8 cellular contexts compared by ENCODE assay signal in genomic region chr1:55214903-55215193, GRCh38. TPM values are rescaled to one million over a fixed set of nuclear protein-coding genes. Genes with fewer than 3 reads are reported as not detected.
DNase-seq lines count a peak whose midpoint lies in the region; ATAC-seq and TF ChIP-seq lines count a peak whose summit lies in the region.

No MANE protein-coding gene starts in this region.

- H3K27me3 Mint-ChIP-seq in activated CD8-positive, alpha-beta T cell treated with anti-CD3 and anti-CD28 coated beads, Interleukin-2, amount 10 ng/mL, durations not matched to agents 7 days and 5 days (ENCODE audit: low read depth): no peaks in the 10 kb centered on the region

- H4K91ac ChIP-seq in neuronal stem cell (ENCODE audit: low read depth, low read length, poor library complexity): peak overlapping the region; percentile 80

- peak overlapping the region; percentile 40 for H2BK15ac ChIP-seq in neuronal stem cell (ENCODE audit: low read length)

- H3K4me1 Mint-ChIP-seq in activated CD8-positive, alpha-beta T cell treated with anti-CD3 and anti-CD28 coated beads, Interleukin-2, amount 10 ng/mL, durations not matched to agents 7 days and 5 days (ENCODE audit: low read depth): peaks cover 64% of the 10 kb centered on the region

- POLR2A ChIA-PET in activated CD8-positive, alpha-beta T cell treated with anti-CD3 and anti-CD28 coated beads, Interleukin-2, amount 10 ng/mL, durations not matched to agents 7 days and 5 days (lab: Charles Lee): interaction anchor here (0.6 to 2.1 kb wide), 4 partner anchors 9 to 72 kb away, joined by 3 to 8 read pairs (median 5); no protein-coding TSS in a partner anchor

- WGBS in neuronal stem cell (ENCODE audit: extremely low coverage in 2 of 2, insufficient read length in 2 of 2, insufficient replicate concordance in 1 of 2), 2 donors: no CpG with 5 or more reads among the region's 33 CpGs

- peak overlapping the region; percentile 63 for H3K4me3 Mint-ChIP-seq in activated CD8-positive, alpha-beta T cell treated with anti-CD3 and anti-CD28 coated beads, Interleukin-2, amount 10 ng/mL, durations not matched to agents 7 days and 5 days

- H3K9me3 ChIP-seq in neuronal stem cell (replicated peaks in 1 of 2; ENCODE audit: control insufficient read depth in 2 of 2, insufficient read depth in 1 of 2, low read depth in 1 of 2, low read length in 2 of 2): no peaks in the 10 kb centered on the region

- H3K27ac Mint-ChIP-seq in activated CD8-positive, alpha-beta T cell treated with anti-CD3 and anti-CD28 coated beads, Interleukin-2, amount 10 ng/mL, durations not matched to agents 7 days and 5 days: peak overlapping the region; percentile 45

- H2BK12ac ChIP-seq in neuronal stem cell (ENCODE audit: low read length): peak overlapping the region; percentile 97

- peaks cover 0 to 14% of the 10 kb centered on the region in 2 donors for H3K36me3 ChIP-seq in neuronal stem cell (replicated peaks in 1 of 2; ENCODE audit: control insufficient read depth in 2 of 2, insufficient read depth in 2 of 2, low read length in 2 of 2)

- H3K9ac ChIP-seq in neuronal stem cell (ENCODE audit: low read depth, low read length, poor library complexity): peak overlapping the region; percentile 99

- H3K36me3 Mint-ChIP-seq in activated CD8-positive, alpha-beta T cell treated with anti-CD3 and anti-CD28 coated beads, Interleukin-2, amount 10 ng/mL, durations not matched to agents 7 days and 5 days (ENCODE audit: low read depth): peaks cover 19% of the 10 kb centered on the region

- DNase-seq in ELR (ENCODE audit: low read depth) (peak; percentile 59), foreskin keratinocyte (peak in 1 of 2 donors; percentile 25), neuronal stem cell (ENCODE audit: low spot score) (peak; percentile 54), NCI-H2171 treated with DMSO at 0.1 percent for 48 hours (lab: John Stamatoyannopoulos, UW) (no peak), COLO668 (lab: John Stamatoyannopoulos, UW; ENCODE audit: unreplicated experiment) (no peak)
- no peak for DNase-seq in activated CD8-positive, alpha-beta T cell treated with anti-CD3 and anti-CD28 coated beads, Interleukin-2, amount 10 ng/mL, durations not matched to agents 7 days and 5 days

- H3K23ac ChIP-seq in neuronal stem cell (ENCODE audit: low read depth, low read length, poor library complexity): peak overlapping the region; percentile 99

- TF ChIP-seq CTCF in foreskin keratinocyte (conservative IDR thresholded peaks at IDR 0.05): no peak

- H3K79me1 ChIP-seq in neuronal stem cell (ENCODE audit: low read depth, low read length): peaks cover 4% of the 10 kb centered on the region

- no peaks in the 10 kb centered on the region for H3K9me3 Mint-ChIP-seq in activated CD8-positive, alpha-beta T cell treated with anti-CD3 and anti-CD28 coated beads, Interleukin-2, amount 10 ng/mL, durations not matched to agents 7 days and 5 days (ENCODE audit: insufficient read depth)

- peak overlapping the region; percentile 99 for H3K4ac ChIP-seq in neuronal stem cell (ENCODE audit: low read length)

- H3K14ac ChIP-seq in neuronal stem cell (ENCODE audit: low read length): peak overlapping the region; percentile 99

- H3K4me3 ChIP-seq in neuronal stem cell (ENCODE audit: low read length in 2 of 2): peak overlapping the region; percentile 96 to 99

- H3K27ac ChIP-seq in foreskin keratinocyte (peak overlapping the region; percentile 75), neuronal stem cell (replicated peaks; ENCODE audit: low read length) (peak overlapping the region; percentile 97)

- H2AK5ac ChIP-seq in neuronal stem cell (ENCODE audit: low read depth, low read length): peak overlapping the region; percentile 86

- H3K4me1 ChIP-seq in foreskin keratinocyte (peaks cover 16% of the 10 kb centered on the region), neuronal stem cell (ENCODE audit: control insufficient read depth in 2 of 2, insufficient read depth in 1 of 2, low read depth in 1 of 2, low read length in 2 of 2) (peaks cover 5 to 21% of the 10 kb centered on the region in 2 donors)

- peak; percentile 14 for ATAC-seq in GM21381 (IDR thresholded peaks at IDR 0.05; ENCODE audit: unreplicated experiment)
- peak; percentile 7 for ATAC-seq in HG03571 (IDR thresholded peaks at IDR 0.05; ENCODE audit: unreplicated experiment)
- ATAC-seq in activated CD8-positive, alpha-beta T cell treated with anti-CD3 and anti-CD28 coated beads, Interleukin-2, amount 10 ng/mL, durations not matched to agents 7 days and 5 days: peak; percentile 23
- peak; percentile 52 for ATAC-seq in foreskin keratinocyte

- H4K8ac ChIP-seq in neuronal stem cell (ENCODE audit: low read depth, low read length): peak overlapping the region; percentile 93

- H3K27me3 ChIP-seq in foreskin keratinocyte: no peaks in the 10 kb centered on the region
- H3K27me3 ChIP-seq in neuronal stem cell (ENCODE audit: control insufficient read depth in 3 of 3, insufficient read depth in 3 of 3, low read depth in 1 of 3, low read length in 3 of 3): no peaks in the 10 kb centered on the region

- H3K4me2 ChIP-seq in neuronal stem cell (ENCODE audit: insufficient read depth, low read length, poor library complexity, severe bottlenecking): peak overlapping the region; percentile 98

- CTCF ChIA-PET in activated CD8-positive, alpha-beta T cell treated with anti-CD3 and anti-CD28 coated beads, Interleukin-2, amount 10 ng/mL, durations not matched to agents 7 days and 5 days (lab: Charles Lee): interaction anchor here (1.5 to 4.5 kb wide), 2 partner anchors 62 to 72 kb away, joined by 5 to 31 read pairs; no protein-coding TSS in a partner anchor

- H2AFZ ChIP-seq in neuronal stem cell (ENCODE audit: low read length): peak overlapping the region; percentile 97

- H2BK120ac ChIP-seq in neuronal stem cell (ENCODE audit: low read depth, low read length): peak overlapping the region; percentile 29

- H3K18ac ChIP-seq in neuronal stem cell (ENCODE audit: low read length): peak overlapping the region; percentile 100

- peak overlapping the region; percentile 94 for H2BK5ac ChIP-seq in neuronal stem cell (ENCODE audit: low read length)

RNA-seq across cellular contexts. Expression of gene USP24, which starts 0.3 kb away (rescaled TPM):
- 10 to 100 TPM; 36.7 to 44.1 TPM for total RNA-seq in activated CD8-positive, alpha-beta T cell treated with anti-CD3 and anti-CD28 coated beads, Interleukin-2, amount 10 ng/mL, durations not matched to agents 7 days and 5 days
- 42.4 and 45.3 TPM in 2 replicates for total RNA-seq in foreskin keratinocyte
- 12.1 and 17.2 TPM in 2 replicates for polyA plus RNA-seq in foreskin keratinocyte
- 11.9 TPM for polyA plus RNA-seq in neuronal stem cell (2013, experiment 1 of 2)
- polyA plus RNA-seq in neuronal stem cell (2013, experiment 2 of 2): 11.3 TPM

Comparison
In these comparisons a context has a peak if more than half of its experiments do, and no peak if none do; other contexts are left out.
1. DNase-seq: peak in ELR (single experiment) and neuronal stem cell (single experiment); none in activated CD8-positive, alpha-beta T cell treated with anti-CD3 and anti-CD28 coated beads, Interleukin-2, amount 10 ng/mL, durations not matched to agents 7 days and 5 days (single experiment), NCI-H2171 treated with DMSO at 0.1 percent for 48 hours (single experiment) and COLO668 (single experiment).
2. Peak in every context shown above with its lines, with median percentiles within 50 percentile points of each other: ATAC-seq.